Comparison of ENCODE assay signal across 1 cellular context in the genomic region with DNA sequence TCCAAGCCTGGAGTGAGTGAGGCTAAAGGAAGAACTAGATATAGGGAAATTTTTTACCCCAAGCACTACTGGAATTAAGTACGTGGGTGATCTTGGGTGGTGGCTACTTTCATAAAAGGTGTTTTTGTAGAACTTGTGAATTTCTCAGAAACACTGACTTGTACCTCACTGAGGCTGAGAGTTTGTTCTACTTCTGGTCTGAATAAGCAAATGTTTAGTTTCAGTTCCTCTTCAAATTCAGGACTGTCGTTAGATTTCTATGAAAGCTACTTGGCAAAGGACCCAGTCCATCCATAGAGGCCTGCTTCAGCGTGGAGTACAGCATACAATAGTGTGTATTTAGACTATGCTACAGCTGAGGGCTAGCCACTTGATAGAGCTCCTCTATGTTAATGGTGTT.
TF ChIP-seq lines count a peak whose summit lies in the region.

No MANE protein-coding gene starts in this region.

TF ChIP-seq in GM12878, 131 proteins besides CTCF, POLR2A, EP300 and RAD21 (continued from another document):
- TF ChIP-seq MEF2A (IDR thresholded peaks at IDR 0.05; ENCODE audit: insufficient read depth, low read depth, low read length) (0 out of 2 replicates have a peak, but pooled peaks have one; percentile 28), NBN (IDR thresholded peaks at IDR 0.05) (no peak), MTA2 (IDR thresholded peaks at IDR 0.05; ENCODE audit: low read depth) (peak; percentile 70), PML (IDR thresholded peaks at IDR 0.05; ENCODE audit: low read length) (no peak), SPI1 (IDR thresholded peaks at IDR 0.05; ENCODE audit: borderline replicate concordance, insufficient read depth, low read depth, low read length) (peak; percentile 100), PAX5 (IDR thresholded peaks at IDR 0.05; ENCODE audit: borderline replicate concordance, low read depth, low read length) (0 out of 2 replicates have a peak, but pooled peaks have one; percentile 51), POU2F2 (IDR thresholded peaks at IDR 0.05; ENCODE audit: borderline replicate concordance, low read depth, low read length) (peak; percentile 96), JUNB (IDR thresholded peaks at IDR 0.05) (peak; percentile 79), NFXL1 (IDR thresholded peaks at IDR 0.05; ENCODE audit: borderline replicate concordance) (no peak), ATF7 (IDR thresholded peaks at IDR 0.05; ENCODE audit: low read depth) (peak; percentile 44; the same call in 1 of the 2 replicates), SP1 (IDR thresholded peaks at IDR 0.05; ENCODE audit: low read depth, low read length) (peak; percentile 40), SMC3 (IDR thresholded peaks at IDR 0.05; ENCODE audit: borderline replicate concordance, low read length) (0 out of 2 replicates have a peak, but pooled peaks have one; percentile 2), NR2F1 (conservative IDR thresholded peaks at IDR 0.05) (peak; percentile 45; the same call in 1 of the 2 replicates), RCOR1 (conservative IDR thresholded peaks at IDR 0.05; ENCODE audit: low read depth, low read length) (0 out of 2 replicates have a peak, but pooled peaks have one; percentile 57), IKZF2 (IDR thresholded peaks at IDR 0.05) (peak; percentile 82 to 85), MTA3 (IDR thresholded peaks at IDR 0.05; ENCODE audit: borderline replicate concordance, low read length) (peak; percentile 79; the same call in 1 of the 2 replicates), BCL11A (IDR thresholded peaks at IDR 0.05; ENCODE audit: low read depth, low read length) (peak; percentile 81), DPF2 (IDR thresholded peaks at IDR 0.05) (peak; percentile 93), CBX5 (IDR thresholded peaks at IDR 0.05; ENCODE audit: low read depth) (peak; percentile 69; the same call in 1 of the 2 replicates), SREBF2 (IDR thresholded peaks at IDR 0.05; ENCODE audit: low read length) (no peak), NFIC (IDR thresholded peaks at IDR 0.05; ENCODE audit: low read depth, low read length) (peak; percentile 81), GATAD2B (conservative IDR thresholded peaks at IDR 0.05; ENCODE audit: low read depth) (0 out of 2 replicates have a peak, but pooled peaks have one; percentile 30), ZZZ3 (IDR thresholded peaks at IDR 0.05; ENCODE audit: control insufficient read depth, insufficient read length, low read depth) (no peak), TBL1XR1 (IDR thresholded peaks at IDR 0.05; ENCODE audit: low read depth, low read length) (peak; percentile 23; the same call in 1 of the 2 replicates), SRF (IDR thresholded peaks at IDR 0.05; ENCODE audit: low read depth in 2 of 2, low read length in 2 of 2) (0 out of 4 replicates have a peak, but pooled peaks of 1 of the 2 experiments have one; percentile 11), ZNF217 (IDR thresholded peaks at IDR 0.05) (peak; percentile 92), EZH2 (IDR thresholded peaks at IDR 0.05; ENCODE audit: borderline replicate concordance, control insufficient read depth, low read depth, low read length) (no peak), MEF2B (IDR thresholded peaks at IDR 0.05; ENCODE audit: partially characterized antibody, poor library complexity, severe bottlenecking) (peak; percentile 42), RUNX3 (IDR thresholded peaks at IDR 0.05; ENCODE audit: low read length) (peak; percentile 75), FOXK2 (IDR thresholded peaks at IDR 0.05) (no peak), BMI1 (IDR thresholded peaks at IDR 0.05; ENCODE audit: borderline replicate concordance) (peak; percentile 35; the same call in 1 of the 2 replicates), IRF4 (IDR thresholded peaks at IDR 0.05; ENCODE audit: low read depth, low read length) (peak; percentile 95)
- TF ChIP-seq, protein P1, sequence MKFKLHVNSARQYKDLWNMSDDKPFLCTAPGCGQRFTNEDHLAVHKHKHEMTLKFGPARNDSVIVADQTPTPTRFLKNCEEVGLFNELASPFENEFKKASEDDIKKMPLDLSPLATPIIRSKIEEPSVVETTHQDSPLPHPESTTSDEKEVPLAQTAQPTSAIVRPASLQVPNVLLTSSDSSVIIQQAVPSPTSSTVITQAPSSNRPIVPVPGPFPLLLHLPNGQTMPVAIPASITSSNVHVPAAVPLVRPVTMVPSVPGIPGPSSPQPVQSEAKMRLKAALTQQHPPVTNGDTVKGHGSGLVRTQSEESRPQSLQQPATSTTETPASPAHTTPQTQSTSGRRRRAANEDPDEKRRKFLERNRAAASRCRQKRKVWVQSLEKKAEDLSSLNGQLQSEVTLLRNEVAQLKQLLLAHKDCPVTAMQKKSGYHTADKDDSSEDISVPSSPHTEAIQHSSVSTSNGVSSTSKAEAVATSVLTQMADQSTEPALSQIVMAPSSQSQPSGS (IDR thresholded peaks at IDR 0.05; ENCODE audit: low read length): peak; percentile 81; the same call in 1 of the 2 replicates
- TF ChIP-seq, protein P2, sequence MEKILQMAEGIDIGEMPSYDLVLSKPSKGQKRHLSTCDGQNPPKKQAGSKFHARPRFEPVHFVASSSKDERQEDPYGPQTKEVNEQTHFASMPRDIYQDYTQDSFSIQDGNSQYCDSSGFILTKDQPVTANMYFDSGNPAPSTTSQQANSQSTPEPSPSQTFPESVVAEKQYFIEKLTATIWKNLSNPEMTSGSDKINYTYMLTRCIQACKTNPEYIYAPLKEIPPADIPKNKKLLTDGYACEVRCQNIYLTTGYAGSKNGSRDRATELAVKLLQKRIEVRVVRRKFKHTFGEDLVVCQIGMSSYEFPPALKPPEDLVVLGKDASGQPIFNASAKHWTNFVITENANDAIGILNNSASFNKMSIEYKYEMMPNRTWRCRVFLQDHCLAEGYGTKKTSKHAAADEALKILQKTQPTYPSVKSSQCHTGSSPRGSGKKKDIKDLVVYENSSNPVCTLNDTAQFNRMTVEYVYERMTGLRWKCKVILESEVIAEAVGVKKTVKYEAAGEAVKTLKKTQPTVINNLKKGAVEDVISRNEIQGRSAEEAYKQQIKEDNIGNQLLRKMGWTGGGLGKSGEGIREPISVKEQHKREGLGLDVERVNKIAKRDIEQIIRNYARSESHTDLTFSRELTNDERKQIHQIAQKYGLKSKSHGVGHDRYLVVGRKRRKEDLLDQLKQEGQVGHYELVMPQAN (conservative IDR thresholded peaks at IDR 0.05): no peak
- TF ChIP-seq, protein P3, sequence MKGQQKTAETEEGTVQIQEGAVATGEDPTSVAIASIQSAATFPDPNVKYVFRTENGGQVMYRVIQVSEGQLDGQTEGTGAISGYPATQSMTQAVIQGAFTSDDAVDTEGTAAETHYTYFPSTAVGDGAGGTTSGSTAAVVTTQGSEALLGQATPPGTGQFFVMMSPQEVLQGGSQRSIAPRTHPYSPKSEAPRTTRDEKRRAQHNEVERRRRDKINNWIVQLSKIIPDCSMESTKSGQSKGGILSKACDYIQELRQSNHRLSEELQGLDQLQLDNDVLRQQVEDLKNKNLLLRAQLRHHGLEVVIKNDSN (IDR thresholded peaks at IDR 0.05; ENCODE audit: borderline replicate concordance, extremely low read length, insufficient read depth, low read depth, low read length): no peak
- TF ChIP-seq, protein P4, sequence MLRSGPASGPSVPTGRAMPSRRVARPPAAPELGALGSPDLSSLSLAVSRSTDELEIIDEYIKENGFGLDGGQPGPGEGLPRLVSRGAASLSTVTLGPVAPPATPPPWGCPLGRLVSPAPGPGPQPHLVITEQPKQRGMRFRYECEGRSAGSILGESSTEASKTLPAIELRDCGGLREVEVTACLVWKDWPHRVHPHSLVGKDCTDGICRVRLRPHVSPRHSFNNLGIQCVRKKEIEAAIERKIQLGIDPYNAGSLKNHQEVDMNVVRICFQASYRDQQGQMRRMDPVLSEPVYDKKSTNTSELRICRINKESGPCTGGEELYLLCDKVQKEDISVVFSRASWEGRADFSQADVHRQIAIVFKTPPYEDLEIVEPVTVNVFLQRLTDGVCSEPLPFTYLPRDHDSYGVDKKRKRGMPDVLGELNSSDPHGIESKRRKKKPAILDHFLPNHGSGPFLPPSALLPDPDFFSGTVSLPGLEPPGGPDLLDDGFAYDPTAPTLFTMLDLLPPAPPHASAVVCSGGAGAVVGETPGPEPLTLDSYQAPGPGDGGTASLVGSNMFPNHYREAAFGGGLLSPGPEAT (IDR thresholded peaks at IDR 0.05; ENCODE audit: low read depth): peak; percentile 85
